In the genomic region with DNA sequence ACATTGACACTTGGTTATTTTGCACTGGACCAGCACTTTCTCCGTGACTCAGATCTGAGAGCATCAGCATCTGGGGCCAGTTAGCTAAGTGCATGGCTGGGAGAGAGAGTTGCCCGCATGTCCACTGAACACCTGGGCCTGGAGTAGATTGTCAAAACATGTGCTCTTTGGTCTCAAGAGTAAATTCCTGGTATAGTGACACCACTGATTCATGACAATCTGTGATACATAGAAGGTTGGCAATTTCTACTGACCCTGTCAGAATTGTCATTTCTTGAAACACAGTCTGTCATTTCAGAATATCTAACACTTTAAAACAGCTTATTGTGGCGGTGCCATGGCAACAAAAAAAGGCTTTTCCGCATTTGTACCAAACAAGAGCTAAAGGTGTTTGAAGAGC, we compare ENCODE assay signal across 24 cellular contexts.
"Had no signal": no experiment of that assay in that cellular context is flagged by ENCODE, and none has a peak within 500 bp of the region (broad histone marks: within the 10 kb centered on the region; RNA-seq: fewer than 3 reads in every experiment).

No MANE protein-coding gene starts in this region.

- H3K9me3 ChIP-seq: neutrophil, pancreas, prostate gland, right lobe of liver, sigmoid colon, stomach, suprapubic skin, testis, tibial artery, transverse colon, upper lobe of left lung, vagina had no signal

- DNase-seq: naive B cell; naive thymus-derived CD8-positive, alpha-beta T cell; nucleus accumbens; pancreas; right cardiac atrium; right lobe of liver; sigmoid colon; small intestine; stimulated activated CD4-positive, alpha-beta T cell treated with anti-CD3 and anti-CD28 coated beads, Interleukin-15, amount 100 ng/mL, for 24 hours; stimulated activated CD4-positive, alpha-beta T cell treated with anti-CD3 and anti-CD28 coated beads, Interleukin-2, amount 100 ng/mL, for 24 hours; stimulated activated CD4-positive, alpha-beta T cell treated with anti-CD3 and anti-CD28 coated beads, Interleukin-2, amount 100 ng/mL, for 48 hours; stimulated activated CD4-positive, alpha-beta T cell treated with anti-CD3 and anti-CD28 coated beads, Interleukin-4, amount 100 ng/mL, for 24 hours; stimulated activated naive B cell treated with anti-CD40 and anti-IgM and Interleukin-4, amounts not matched to agents 10 μg/mL and 1 μg/mL and 100 μg/mL, for 72 hours; stimulated activated naive CD4-positive, alpha-beta T cell treated with Interleukin-2 at 50 U/mL for 16 hours; stomach; testis; tibial artery; transverse colon had no signal

- H3K36me3 ChIP-seq: neutrophil, pancreas, prostate gland, right lobe of liver, sigmoid colon, stomach, suprapubic skin, tibial artery, transverse colon, upper lobe of left lung, vagina had no signal

- ATAC-seq: naive thymus-derived CD8-positive, alpha-beta T cell; right cardiac atrium; right lobe of liver; stimulated activated effector memory CD8-positive, alpha-beta T cell treated with anti-CD3 and anti-CD28 coated beads, Interleukin-12 subunit alpha, Interleukin-12 subunit beta, amount 100 ng/mL, for 72 hours; stimulated activated naive B cell treated with anti-CD40 and anti-IgM and Interleukin-4, amounts not matched to agents 10 μg/mL and 1 μg/mL and 100 μg/mL, for 72 hours had no signal

- H3K27ac ChIP-seq: neutrophil, pancreas, prostate gland, right lobe of liver, sigmoid colon, stomach, suprapubic skin, testis, tibial artery, transverse colon, upper lobe of left lung, vagina had no signal

- H3K27me3 ChIP-seq: neutrophil, right lobe of liver, sigmoid colon, stomach, suprapubic skin, testis, tibial artery, upper lobe of left lung, vagina had no signal

- H3K4me3 ChIP-seq: pancreas, prostate gland, right lobe of liver, sigmoid colon, stomach, suprapubic skin, testis, tibial artery, transverse colon, upper lobe of left lung, vagina had no signal

- H3K4me1 ChIP-seq: pancreas, prostate gland, sigmoid colon, stomach, suprapubic skin, testis, tibial artery, transverse colon, upper lobe of left lung, vagina had no signal
